In the genomic region with DNA sequence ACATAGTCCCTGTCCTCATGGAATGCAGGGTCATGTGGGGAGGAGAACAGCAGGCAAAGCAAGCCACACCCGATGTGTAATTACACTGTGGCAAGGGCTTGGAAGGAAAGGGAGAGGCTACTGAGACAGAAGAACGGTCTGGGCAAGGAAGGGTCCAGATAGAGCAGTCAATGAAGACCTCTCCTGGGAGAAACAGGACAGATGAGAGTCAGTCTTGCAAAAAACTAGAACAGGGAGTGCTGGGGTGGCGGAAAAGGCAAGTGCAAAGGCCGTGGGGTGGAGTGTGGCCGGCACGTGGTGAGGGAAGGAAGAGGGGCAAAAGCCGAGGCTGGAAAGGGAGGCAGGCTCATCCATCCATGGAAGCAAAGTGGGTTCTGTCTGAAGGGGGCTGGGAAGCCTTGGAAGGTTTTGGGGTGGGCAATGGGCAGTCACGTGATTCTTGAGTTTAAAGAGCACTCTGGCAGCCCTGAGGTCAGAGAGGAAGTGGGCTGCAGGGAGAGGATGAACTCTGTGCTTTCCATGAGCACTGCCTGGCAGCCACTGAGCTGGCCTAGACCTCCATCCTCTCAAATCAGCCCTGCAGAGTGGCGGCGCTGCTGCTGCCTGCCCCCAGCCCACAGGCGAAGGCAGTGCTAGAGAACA, we compare ENCODE assay signal across 18 cellular contexts.
"Had no signal": no experiment of that assay in that cellular context is flagged by ENCODE, and none has a peak within 500 bp of the region (broad histone marks: within the 10 kb centered on the region; RNA-seq: fewer than 3 reads in every experiment).

No MANE protein-coding gene starts in this region.

- FAIRE-seq: keratinocyte, small intestine had no signal

- H3K9me3 ChIP-seq: adrenal gland, gastroesophageal sphincter, thyroid gland had no signal

- H3K4me3 ChIP-seq: adrenal gland, coronary artery, gastroesophageal sphincter, left ventricle myocardium inferior, thyroid gland had no signal

- H3K27me3 ChIP-seq: adrenal gland, thyroid gland had no signal

- H3K4me1 ChIP-seq: parathyroid adenoma had no signal

- DNase-seq: activated CD4-positive, alpha-beta T cell treated with anti-CD3 and anti-CD28 coated beads, Interleukin-2, amount 10 ng/mL, durations not matched to agents 7 days and 5 days; activated CD8-positive, alpha-beta memory T cell treated with anti-CD3 and anti-CD28 coated beads for 24 hours; activated naive CD4-positive, alpha-beta T cell treated with anti-CD3 and anti-CD28 coated beads, Interleukin-2, amount 50 U/mL, for 16 hours; adrenal gland; caudate nucleus; effector CD4-positive, alpha-beta T cell; left ventricle myocardium inferior; retina; small intestine; T-cell; thyroid gland had no signal

- H3K27ac ChIP-seq: coronary artery, epithelial cell of prostate, gastroesophageal sphincter, left ventricle myocardium inferior, parathyroid adenoma, thyroid gland had no signal

- ATAC-seq: activated T-helper 17 cell treated with anti-CD3 and anti-CD28 coated beads, Interleukin-2, amount 50 U/mL, for 72 hours; gastroesophageal sphincter; stimulated activated effector memory CD8-positive, alpha-beta T cell treated with anti-CD3 and anti-CD28 coated beads, Interleukin-12 subunit alpha, Interleukin-12 subunit beta, amount 100 ng/mL, for 72 hours; T-cell had no signal

- H3K36me3 ChIP-seq: adrenal gland, gastroesophageal sphincter, left ventricle myocardium inferior, thyroid gland had no signal
